ENCODE assay signal across 27 cellular contexts in genomic region chr3:78690806-78691205, GRCh38.
DNase-seq lines count a peak whose midpoint lies in the region; ATAC-seq and TF ChIP-seq lines count a peak whose summit lies in the region.
"Had no signal": no experiment of that assay in that cellular context is flagged by ENCODE, and none has a peak within 500 bp of the region (broad histone marks: within the 10 kb centered on the region; RNA-seq: fewer than 3 reads in every experiment).

No MANE protein-coding gene starts in this region.

- no peak overlapping the region for H4K5ac ChIP-seq in IMR-90 (ENCODE audit: low read depth, low read length)

- no peak overlapping the region for H4K8ac ChIP-seq in IMR-90 (ENCODE audit: low read depth in 2 of 2, low read length in 2 of 2)

- H3K4me3 ChIP-seq in IMR-90 (ENCODE audit: insufficient read depth, low read depth, low read length) = no peak overlapping the region
- no peak overlapping the region for H3K4me3 ChIP-seq in left lung
- H3K4me3 ChIP-seq in stomach = no peak overlapping the region
- H3K4me3 ChIP-seq: heart right ventricle, K562, thyroid gland had no signal

- BruUV-seq in IMR-90 (replicated peaks; lab: Mats Ljungman, UMichigan) = no TSS peak

- H2BK15ac ChIP-seq in IMR-90 (ENCODE audit: low read depth, low read length) = no peak overlapping the region

- H3K27ac ChIP-seq in IMR-90 (ENCODE audit: insufficient read depth, low read length) (no peak overlapping the region), left lung (no peak overlapping the region), stomach (no peak overlapping the region)
- H3K27ac ChIP-seq: heart right ventricle, thyroid gland had no signal

- intact Hi-C loops in IMR-90 (cut with micrococcal nuclease) (no loop called here), left lung (cut with DNase I) (no loop called here), stomach (cut with DNase I; ENCODE audit: low total_unique reads) (no loop called here)
- intact Hi-C loops in activated naive CD4-positive, alpha-beta T cell treated with anti-CD3 and anti-CD28 coated beads for 36 hours (cut with micrococcal nuclease) = no loop called here

- no peak overlapping the region for H2AK9ac ChIP-seq in IMR-90 (replicated peaks; ENCODE audit: low read depth, low read length, poor library complexity)

- no peak overlapping the region for H2AFZ ChIP-seq in IMR-90 (replicated peaks; ENCODE audit: low read length, poor library complexity)

- no CpG with 5 or more reads among the region's 3 CpGs for WGBS in IMR-90 (ENCODE audit: extremely low coverage in 2 of 2, insufficient read length in 1 of 2), 2 experiments
- WGBS in stomach, 5 donors = 45 to 53% (median 50%) methylated on average over 3 of the region's 3 CpGs

- H3K9me3 ChIP-seq in IMR-90 (ENCODE audit: control insufficient read depth, insufficient read depth, low read length) = no peaks in the 10 kb centered on the region
- no peaks in the 10 kb centered on the region for H3K9me3 ChIP-seq in left lung
- H3K9me3 ChIP-seq in stomach = no peaks in the 10 kb centered on the region
- H3K9me3 ChIP-seq: heart right ventricle, thyroid gland had no signal

- no peak for TF ChIP-seq POLR2A in IMR-90 (IDR thresholded peaks at IDR 0.05; ENCODE audit: low read depth, low read length)
- no peak for TF ChIP-seq POLR2A in stomach (IDR thresholded peaks at IDR 0.05)

- no peaks in the 10 kb centered on the region for H4K20me1 ChIP-seq in IMR-90 (ENCODE audit: insufficient read depth, low read length)

- no peak overlapping the region for H3K18ac ChIP-seq in IMR-90 (ENCODE audit: low read depth, low read length)

- peak; percentile 76; the same call in 1 of the 2 replicates for ATAC-seq in IMR-90 (ENCODE audit: low read depth)
- no peak for ATAC-seq in left lung
- ATAC-seq: activated CD4-positive, CD25-positive, alpha-beta regulatory T cell treated with anti-CD3 and anti-CD28 coated beads, Interleukin-2, amount 50 U/mL, for 24 hours; activated naive CD8-positive, alpha-beta T cell treated with anti-CD3 and anti-CD28 coated beads, Interleukin-2, amount 50 U/mL, for 24 hours; heart right ventricle; K562; Panc1 had no signal

- H3K4me3 Mint-ChIP-seq in activated naive CD4-positive, alpha-beta T cell treated with anti-CD3 and anti-CD28 coated beads for 36 hours = no peak overlapping the region
- H3K4me3 Mint-ChIP-seq: activated CD4-positive, alpha-beta memory T cell treated with anti-CD3 and anti-CD28 coated beads, Interleukin-2, amount 10 ng/mL, durations not matched to agents 7 days and 5 days; activated naive CD8-positive, alpha-beta T cell treated with anti-CD3 and anti-CD28 coated beads, Interleukin-2, amount 50 U/mL, for 24 hours; endodermal cell; naive B cell had no signal

- H2AK5ac ChIP-seq in IMR-90 (ENCODE audit: low read depth, low read length) = no peak overlapping the region

- no peak for TF ChIP-seq CTCF in IMR-90 (conservative IDR thresholded peaks at IDR 0.05; ENCODE audit: low read depth, low read length)
- TF ChIP-seq CTCF in left lung (IDR thresholded peaks at IDR 0.05) = no peak
- TF ChIP-seq CTCF in stomach (IDR thresholded peaks at IDR 0.05) = no peak

- 0 out of 2 replicates have a peak, but pooled peaks cover 1% of the 10 kb centered on the region for H3K36me3 ChIP-seq in IMR-90 (ENCODE audit: control insufficient read depth, insufficient read depth, low read length)
- H3K36me3 ChIP-seq in left lung = no peaks in the 10 kb centered on the region
- H3K36me3 ChIP-seq in stomach = no peaks in the 10 kb centered on the region
- H3K36me3 ChIP-seq: heart right ventricle, thyroid gland had no signal

- H3K4me2 ChIP-seq in IMR-90 (ENCODE audit: low read depth, low read length) = no peak overlapping the region

- H3K4me1 Mint-ChIP-seq in activated naive CD4-positive, alpha-beta T cell treated with anti-CD3 and anti-CD28 coated beads for 36 hours (ENCODE audit: low read depth) = no peaks in the 10 kb centered on the region
- H3K4me1 Mint-ChIP-seq: activated CD4-positive, alpha-beta memory T cell treated with anti-CD3 and anti-CD28 coated beads, Interleukin-2, amount 10 ng/mL, durations not matched to agents 7 days and 5 days; activated naive CD8-positive, alpha-beta T cell treated with anti-CD3 and anti-CD28 coated beads, Interleukin-2, amount 50 U/mL, for 24 hours; endodermal cell; naive B cell had no signal

- H3K79me1 ChIP-seq in IMR-90 (ENCODE audit: low read depth in 1 of 2, low read length in 2 of 2) = no peaks in the 10 kb centered on the region

- no peak overlapping the region for H2BK20ac ChIP-seq in IMR-90 (ENCODE audit: low read depth, low read length)

- H3K56ac ChIP-seq in IMR-90 (ENCODE audit: extremely low read depth, insufficient read depth, low read length) = no peak overlapping the region

- no peaks in the 10 kb centered on the region for H3K27me3 ChIP-seq in IMR-90 (ENCODE audit: control insufficient read depth, insufficient read depth, low read length)
- no peaks in the 10 kb centered on the region for H3K27me3 ChIP-seq in left lung
- H3K27me3 ChIP-seq in stomach = no peaks in the 10 kb centered on the region
- H3K27me3 ChIP-seq: heart right ventricle, thyroid gland had no signal

- dilution Hi-C loops in IMR-90 (cut with HindIII; ENCODE audit: low sequenced_read_pairs, unreplicated experiment) = no loop called here

- in situ Hi-C loops in IMR-90 (cut with MboI; ENCODE audit: low sequenced_read_pairs) = no loop called here

- no peak overlapping the region for H3K9ac ChIP-seq in IMR-90 (ENCODE audit: low read depth, low read length)

- no peak overlapping the region for H3K23ac ChIP-seq in IMR-90 (ENCODE audit: low read depth, low read length)

- DNase-seq in AG08396 (ENCODE audit: low spot score) (peak; percentile 5), IMR-90 (peak; percentile 81), dedifferentiated amniotic fluid mesenchymal stem cell (ENCODE audit: extremely low spot score) (peak; percentile 76), iris pigment epithelial cell (ENCODE audit: low read depth) (peak; percentile 64), left lung (no peak), stomach (no peak)
- no peak for DNase-seq in stimulated activated CD4-positive, alpha-beta T cell treated with anti-CD3 and anti-CD28 coated beads, Interleukin-1b, Interleukin-23, amount 100 ng/mL, for 48 hours
- no peak for DNase-seq in activated naive CD4-positive, alpha-beta T cell treated with anti-CD3 and anti-CD28 coated beads for 36 hours
- DNase-seq: ACHN; activated CD4-positive, alpha-beta memory T cell treated with anti-CD3 and anti-CD28 coated beads, Interleukin-2, amount 10 ng/mL, durations not matched to agents 7 days and 5 days; activated effector memory CD4-positive, alpha-beta T cell treated with Interleukin-2 at 50 U/mL for 16 hours; activated naive CD8-positive, alpha-beta T cell treated with anti-CD3 and anti-CD28 coated beads, Interleukin-2, amount 50 U/mL, for 24 hours; cortex of kidney; endodermal cell; heart right ventricle; naive B cell; NCI-H1417 treated with DMSO at 0.1 percent for 48 hours; NCI-H2107; NCI-H446; SIG-M5; stimulated activated CD4-positive, alpha-beta T cell treated with anti-CD3 and anti-CD28 coated beads, Interleukin-12 subunit alpha, Interleukin-12 subunit beta, amount 100 ng/mL, for 4 hours; stimulated activated CD4-positive, alpha-beta T cell treated with anti-CD3 and anti-CD28 coated beads, Interleukin-4, amount 100 ng/mL, for 4 hours; stimulated activated naive CD4-positive, alpha-beta T cell; thyroid gland had no signal

- no peak for TF ChIP-seq EP300 in stomach (IDR thresholded peaks at IDR 0.05)

- no peak overlapping the region for H2BK120ac ChIP-seq in IMR-90 (ENCODE audit: low read depth, low read length)

- H3K9me3 Mint-ChIP-seq in activated naive CD4-positive, alpha-beta T cell treated with anti-CD3 and anti-CD28 coated beads for 36 hours = peaks cover 2% of the 10 kb centered on the region
- H3K9me3 Mint-ChIP-seq: activated CD4-positive, alpha-beta memory T cell treated with anti-CD3 and anti-CD28 coated beads, Interleukin-2, amount 10 ng/mL, durations not matched to agents 7 days and 5 days; activated naive CD8-positive, alpha-beta T cell treated with anti-CD3 and anti-CD28 coated beads, Interleukin-2, amount 50 U/mL, for 24 hours; endodermal cell; naive B cell had no signal

- H3K9me1 ChIP-seq in IMR-90 (ENCODE audit: insufficient read depth, low read length) = peaks cover 2% of the 10 kb centered on the region; the same call in 1 of the 2 replicates

- no peaks in the 10 kb centered on the region for H3K36me3 Mint-ChIP-seq in activated naive CD4-positive, alpha-beta T cell treated with anti-CD3 and anti-CD28 coated beads for 36 hours (ENCODE audit: low read depth)
- H3K36me3 Mint-ChIP-seq: naive B cell had no signal

- H3K4ac ChIP-seq in IMR-90 (ENCODE audit: low read depth, low read length) = no peak overlapping the region

- H4K91ac ChIP-seq in IMR-90 (ENCODE audit: insufficient read depth, low read depth, low read length) = no peak overlapping the region

- no peak for TF ChIP-seq RAD21 in IMR-90 (IDR thresholded peaks at IDR 0.05; ENCODE audit: low read length)

- H3K27ac Mint-ChIP-seq in activated naive CD4-positive, alpha-beta T cell treated with anti-CD3 and anti-CD28 coated beads for 36 hours = no peak overlapping the region
- H3K27ac Mint-ChIP-seq: activated CD4-positive, alpha-beta memory T cell treated with anti-CD3 and anti-CD28 coated beads, Interleukin-2, amount 10 ng/mL, durations not matched to agents 7 days and 5 days; activated naive CD8-positive, alpha-beta T cell treated with anti-CD3 and anti-CD28 coated beads, Interleukin-2, amount 50 U/mL, for 24 hours; endodermal cell; naive B cell had no signal

- CTCF ChIA-PET in IMR-90 (lab: Yijun Ruan, JAX) = no interaction called here
- CTCF ChIA-PET in activated naive CD4-positive, alpha-beta T cell treated with anti-CD3 and anti-CD28 coated beads for 36 hours (lab: Charles Lee) = no interaction called here

- no peak overlapping the region for H3K14ac ChIP-seq in IMR-90 (replicated peaks; ENCODE audit: low read depth, low read length)

- no peaks in the 10 kb centered on the region for H3K27me3 Mint-ChIP-seq in activated naive CD4-positive, alpha-beta T cell treated with anti-CD3 and anti-CD28 coated beads for 36 hours (ENCODE audit: low read depth)
- H3K27me3 Mint-ChIP-seq: activated CD4-positive, alpha-beta memory T cell treated with anti-CD3 and anti-CD28 coated beads, Interleukin-2, amount 10 ng/mL, durations not matched to agents 7 days and 5 days; activated naive CD8-positive, alpha-beta T cell treated with anti-CD3 and anti-CD28 coated beads, Interleukin-2, amount 50 U/mL, for 24 hours; naive B cell had no signal

- H2BK5ac ChIP-seq in IMR-90 (ENCODE audit: low read depth, low read length, poor library complexity, severe bottlenecking) = no peak overlapping the region

- H3K4me1 ChIP-seq in IMR-90 (ENCODE audit: control insufficient read depth, insufficient read depth, low read length) (peaks cover 2% of the 10 kb centered on the region; the same call in 1 of the 2 replicates), left lung (no peaks in the 10 kb centered on the region), stomach (no peaks in the 10 kb centered on the region)
- H3K4me1 ChIP-seq: heart right ventricle, thyroid gland had no signal

- POLR2A ChIA-PET in IMR-90 (lab: Charles Lee; ENCODE audit: unreplicated experiment) = no interaction called here

TF ChIP-seq in IMR-90, 13 proteins besides CTCF, POLR2A, EP300 and RAD21 (continues in another document):
- no peak for TF ChIP-seq MAFK (IDR thresholded peaks at IDR 0.05; ENCODE audit: low read depth, low read length)

Comparison
In these comparisons a context has a peak if more than half of its experiments do, and no peak if none do; other contexts are left out.
1. DNase-seq: peak in AG08396 (single experiment), IMR-90 (single experiment), dedifferentiated amniotic fluid mesenchymal stem cell (single experiment) and iris pigment epithelial cell (single experiment); none in left lung (0 of 2), stimulated activated CD4-positive, alpha-beta T cell treated with anti-CD3 and anti-CD28 coated beads, Interleukin-1b, Interleukin-23, amount 100 ng/mL, for 48 hours (single experiment), stomach (single experiment) and activated naive CD4-positive, alpha-beta T cell treated with anti-CD3 and anti-CD28 coated beads for 36 hours (single experiment).